24 cellular contexts compared by ENCODE assay signal in the genomic region with DNA sequence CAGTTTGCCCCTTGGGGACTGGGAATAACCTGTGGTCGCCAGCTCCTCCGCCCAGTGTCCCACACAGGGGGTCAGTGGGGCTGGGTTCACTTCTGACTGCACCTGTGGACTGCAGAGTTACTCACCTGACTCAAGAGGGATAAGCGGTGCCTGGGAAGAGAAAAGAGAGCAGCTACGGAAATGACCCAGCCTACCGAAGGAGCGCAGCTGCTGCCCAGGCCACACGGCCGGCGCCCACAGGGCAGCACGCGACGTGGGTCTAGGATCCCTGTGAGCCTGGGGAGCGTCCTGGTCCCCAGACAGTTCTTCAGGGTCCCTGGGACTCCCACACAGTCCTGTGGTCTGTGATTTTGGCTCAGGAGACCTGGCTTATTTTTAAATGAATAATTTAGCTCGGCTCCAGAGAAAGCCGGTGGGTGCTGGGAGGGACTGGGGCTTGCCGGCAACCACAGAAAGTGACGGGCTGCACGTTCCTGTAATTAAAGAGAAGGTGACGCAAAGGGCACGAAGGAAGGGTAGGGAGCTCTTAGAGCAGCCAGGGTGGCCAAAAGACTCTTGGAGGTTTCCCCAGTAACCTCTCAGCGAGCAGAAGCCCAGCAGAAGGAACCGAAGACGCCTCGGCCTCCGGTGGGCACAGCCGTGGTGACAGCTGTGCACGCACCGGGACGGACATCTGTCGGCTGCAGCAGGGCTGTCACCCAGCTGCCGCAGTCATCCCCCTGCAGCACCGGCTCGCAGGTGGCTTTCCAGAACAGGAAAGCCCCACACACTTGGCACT.
DNase-seq lines count a peak whose midpoint lies in the region; ATAC-seq and TF ChIP-seq lines count a peak whose summit lies in the region.
"Had no signal": no experiment of that assay in that cellular context is flagged by ENCODE, and none has a peak within 500 bp of the region (broad histone marks: within the 10 kb centered on the region; RNA-seq: fewer than 3 reads in every experiment).

No MANE protein-coding gene starts in this region.

- H3K4me1 Mint-ChIP-seq in HFFc6 (ENCODE audit: low read depth) = peaks cover 12% of the 10 kb centered on the region; the same call in 1 of the 2 replicates
- H3K4me1 Mint-ChIP-seq in WTC11 = peaks cover 16% of the 10 kb centered on the region
- H3K4me1 Mint-ChIP-seq: activated naive CD8-positive, alpha-beta T cell treated with anti-CD3 and anti-CD28 coated beads, Interleukin-2, amount 10 ng/mL, durations not matched to agents 7 days and 5 days; central memory CD8-positive, alpha-beta T cell; naive B cell had no signal

- H3K36me3 ChIP-seq in lower lobe of right lung = peaks cover 5% of the 10 kb centered on the region
- H3K36me3 ChIP-seq in body of pancreas (replicated peaks in 1 of 2; ENCODE audit: insufficient read depth in 1 of 2, low read depth in 2 of 2) = no peaks in the 10 kb centered on the region
- H3K36me3 ChIP-seq: BE2C had no signal

- peak overlapping the region; percentile 11 for H3K27ac ChIP-seq in AG04450 (ENCODE audit: low read depth, low read length)
- no peak overlapping the region for H3K27ac ChIP-seq in lower lobe of right lung
- no peak overlapping the region for H3K27ac ChIP-seq in body of pancreas
- H3K27ac ChIP-seq: hepatocyte had no signal

- H3K9me3 ChIP-seq in AG04450 (ENCODE audit: control insufficient read depth, insufficient read depth, low read length) (no peaks in the 10 kb centered on the region; the same call in 1 of the 2 replicates), lower lobe of right lung (no peaks in the 10 kb centered on the region), body of pancreas (no peaks in the 10 kb centered on the region)
- H3K9me3 ChIP-seq: BE2C, MG63 had no signal

- H3K9me3 Mint-ChIP-seq in HFFc6 (no peaks in the 10 kb centered on the region), WTC11 (no peaks in the 10 kb centered on the region)
- H3K9me3 Mint-ChIP-seq: activated naive CD8-positive, alpha-beta T cell treated with anti-CD3 and anti-CD28 coated beads, Interleukin-2, amount 10 ng/mL, durations not matched to agents 7 days and 5 days; activated T-cell treated with anti-CD3 and anti-CD28 coated beads, Interleukin-2, amount 50 U/mL, for 24 hours; central memory CD8-positive, alpha-beta T cell; naive B cell had no signal

- H3K4me1 ChIP-seq in lower lobe of right lung (peaks cover 18% of the 10 kb centered on the region), body of pancreas (no peaks in the 10 kb centered on the region)

- DNase-seq in AG04450 (ENCODE audit: low read depth, low spot score) (no peak), HFFc6 (no peak), NOMO-1 treated with DMSO at 0.1 percent for 48 hours (lab: John Stamatoyannopoulos, UW; ENCODE audit: unreplicated experiment) (peak; percentile 55), lower lobe of right lung (no peak), NCI-H446 (lab: John Stamatoyannopoulos, UW) (no peak), WTC11 (ENCODE audit: low spot score) (no peak), body of pancreas (no peak), middle frontal gyrus (ENCODE audit: extremely low spot score, low spot score) (no peak)
- DNase-seq: activated CD4-positive, alpha-beta T cell treated with anti-CD3 and anti-CD28 coated beads for 4 hours; activated gamma-delta T cell; activated naive CD8-positive, alpha-beta T cell treated with anti-CD3 and anti-CD28 coated beads, Interleukin-2, amount 10 ng/mL, durations not matched to agents 7 days and 5 days; activated T-cell treated with anti-CD3 and anti-CD28 coated beads, Interleukin-2, amount 50 U/mL, for 24 hours; BE2C; GDM1; KG1; MG63; naive B cell; NCI-H2107; NCI-H510A; stimulated activated CD8-positive, alpha-beta memory T cell treated with anti-CD3 and anti-CD28 coated beads, Interleukin-4, amount 100 ng/mL, for 48 hours; trophoblast cell had no signal

- CTCF ChIA-PET in AG04450 (lab: Charles Lee) = interaction anchor here (0.6 kb wide), 1 partner anchor 30 kb away, joined by 3 read pairs; no protein-coding TSS in a partner anchor
- CTCF ChIA-PET in WTC11 (lab: Charles Lee) = interaction anchor here (0.8 to 5.0 kb wide), 12 partner anchors 11 to 200 kb away, joined by 3 to 30 read pairs (median 4); no protein-coding TSS in a partner anchor

- H3K4me3 Mint-ChIP-seq in HFFc6 (peak overlapping the region; percentile 20; the same call in 1 of the 2 replicates), WTC11 (no peak overlapping the region)
- H3K4me3 Mint-ChIP-seq: activated naive CD8-positive, alpha-beta T cell treated with anti-CD3 and anti-CD28 coated beads, Interleukin-2, amount 10 ng/mL, durations not matched to agents 7 days and 5 days; activated T-cell treated with anti-CD3 and anti-CD28 coated beads, Interleukin-2, amount 50 U/mL, for 24 hours; central memory CD8-positive, alpha-beta T cell; naive B cell had no signal

- no peak overlapping the region for H3K4me3 ChIP-seq in AG04450 (ENCODE audit: low read depth, low read length)
- no peak overlapping the region for H3K4me3 ChIP-seq in lower lobe of right lung
- H3K4me3 ChIP-seq in body of pancreas = no peak overlapping the region
- H3K4me3 ChIP-seq: hepatocyte, MG63, skin epidermis had no signal

- H3K36me3 Mint-ChIP-seq in HFFc6 (ENCODE audit: low read depth) = peaks cover 25% of the 10 kb centered on the region
- no peaks in the 10 kb centered on the region for H3K36me3 Mint-ChIP-seq in WTC11
- H3K36me3 Mint-ChIP-seq: activated naive CD8-positive, alpha-beta T cell treated with anti-CD3 and anti-CD28 coated beads, Interleukin-2, amount 10 ng/mL, durations not matched to agents 7 days and 5 days; naive B cell had no signal

- H3K27me3 Mint-ChIP-seq in HFFc6 (ENCODE audit: insufficient read depth) = peaks cover 41% of the 10 kb centered on the region
- no peaks in the 10 kb centered on the region for H3K27me3 Mint-ChIP-seq in WTC11 (ENCODE audit: low read depth)
- H3K27me3 Mint-ChIP-seq: activated naive CD8-positive, alpha-beta T cell treated with anti-CD3 and anti-CD28 coated beads, Interleukin-2, amount 10 ng/mL, durations not matched to agents 7 days and 5 days had no signal

- H3K27me3 ChIP-seq in AG04450 (ENCODE audit: control insufficient read depth, insufficient read depth, low read length) (no peaks in the 10 kb centered on the region), lower lobe of right lung (ENCODE audit: low read depth) (no peaks in the 10 kb centered on the region), body of pancreas (no peaks in the 10 kb centered on the region)
- H3K27me3 ChIP-seq: BE2C, hepatocyte, MG63 had no signal

- no peak overlapping the region; the same call in 1 of the 2 replicates for H3K27ac Mint-ChIP-seq in HFFc6
- no peak overlapping the region for H3K27ac Mint-ChIP-seq in WTC11
- H3K27ac Mint-ChIP-seq: activated naive CD8-positive, alpha-beta T cell treated with anti-CD3 and anti-CD28 coated beads, Interleukin-2, amount 10 ng/mL, durations not matched to agents 7 days and 5 days; activated T-cell treated with anti-CD3 and anti-CD28 coated beads, Interleukin-2, amount 50 U/mL, for 24 hours had no signal

- TF ChIP-seq CTCF in AG04450 (IDR thresholded peaks at IDR 0.05; ENCODE audit: low read depth, low read length) = no peak
- TF ChIP-seq CTCF in HFFc6 (IDR thresholded peaks at IDR 0.05) = no peak
- no peak for TF ChIP-seq CTCF in lower lobe of right lung (IDR thresholded peaks at IDR 0.05)
- TF ChIP-seq CTCF in WTC11 (IDR thresholded peaks at IDR 0.05) = no peak
- no peak for TF ChIP-seq CTCF in body of pancreas (IDR thresholded peaks at IDR 0.05)

- no peak for TF ChIP-seq POLR2A in body of pancreas (IDR thresholded peaks at IDR 0.05)

- intact Hi-C loops in lower lobe of right lung (cut with DNase I) = no loop called here
- intact Hi-C loops in body of pancreas (cut with DNase I) = loop anchor here (10.0 kb wide), 1 partner anchor 632 kb away; no protein-coding TSS in a partner anchor

- POLR2A ChIA-PET in AG04450 (lab: Yijun Ruan, JAX) = no interaction called here
- POLR2A ChIA-PET in WTC11 (lab: Charles Lee) = no interaction called here

- WGBS in body of pancreas, 2 donors = 57 to 62% methylated on average over 21 to 33 of the region's 33 CpGs

- ATAC-seq in lower lobe of right lung = peak; percentile 3 to 7
- ATAC-seq in WTC11 = no peak
- no peak for ATAC-seq in body of pancreas

TF ChIP-seq in WTC11, 78 proteins besides CTCF, POLR2A, EP300 and RAD21 (continues in another document):
- TF ChIP-seq, protein P1, sequence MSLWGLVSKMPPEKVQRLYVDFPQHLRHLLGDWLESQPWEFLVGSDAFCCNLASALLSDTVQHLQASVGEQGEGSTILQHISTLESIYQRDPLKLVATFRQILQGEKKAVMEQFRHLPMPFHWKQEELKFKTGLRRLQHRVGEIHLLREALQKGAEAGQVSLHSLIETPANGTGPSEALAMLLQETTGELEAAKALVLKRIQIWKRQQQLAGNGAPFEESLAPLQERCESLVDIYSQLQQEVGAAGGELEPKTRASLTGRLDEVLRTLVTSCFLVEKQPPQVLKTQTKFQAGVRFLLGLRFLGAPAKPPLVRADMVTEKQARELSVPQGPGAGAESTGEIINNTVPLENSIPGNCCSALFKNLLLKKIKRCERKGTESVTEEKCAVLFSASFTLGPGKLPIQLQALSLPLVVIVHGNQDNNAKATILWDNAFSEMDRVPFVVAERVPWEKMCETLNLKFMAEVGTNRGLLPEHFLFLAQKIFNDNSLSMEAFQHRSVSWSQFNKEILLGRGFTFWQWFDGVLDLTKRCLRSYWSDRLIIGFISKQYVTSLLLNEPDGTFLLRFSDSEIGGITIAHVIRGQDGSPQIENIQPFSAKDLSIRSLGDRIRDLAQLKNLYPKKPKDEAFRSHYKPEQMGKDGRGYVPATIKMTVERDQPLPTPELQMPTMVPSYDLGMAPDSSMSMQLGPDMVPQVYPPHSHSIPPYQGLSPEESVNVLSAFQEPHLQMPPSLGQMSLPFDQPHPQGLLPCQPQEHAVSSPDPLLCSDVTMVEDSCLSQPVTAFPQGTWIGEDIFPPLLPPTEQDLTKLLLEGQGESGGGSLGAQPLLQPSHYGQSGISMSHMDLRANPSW (CRISPR knock-in tag; conservative IDR thresholded peaks at IDR 0.05; ENCODE audit: low read depth) = no peak

Comparison
In these comparisons a context has a peak if more than half of its experiments do, and no peak if none do; other contexts are left out.
1. ATAC-seq: peak in lower lobe of right lung (2 of 2); none in WTC11 (single experiment) and body of pancreas (single experiment).